Comparison of ENCODE assay signal across 19 cellular contexts in genomic region chr1:97423397-97423796, GRCh38.
"Had no signal": no experiment of that assay in that cellular context is flagged by ENCODE, and none has a peak within 500 bp of the region (broad histone marks: within the 10 kb centered on the region; RNA-seq: fewer than 3 reads in every experiment).

No MANE protein-coding gene starts in this region.

- H3K36me3 ChIP-seq: left ventricle myocardium inferior, right atrium auricular region, uterus had no signal

- DNase-seq: activated B cell treated with CpG ODN at 0.5 μM for 24 hours; activated CD4-positive, alpha-beta memory T cell treated with anti-CD3 and anti-CD28 coated beads for 36 hours; activated CD4-positive, alpha-beta T cell treated with anti-CD3 and anti-CD28 coated beads for 4 hours; activated CD8-positive, alpha-beta memory T cell treated with anti-CD3 and anti-CD28 coated beads, Interleukin-2, amount 10 ng/mL, durations not matched to agents 7 days and 5 days; activated naive CD4-positive, alpha-beta T cell; activated T-cell treated with anti-CD3 and anti-CD28 coated beads, Interleukin-2, amount 50 U/mL, for 1 hour; body of pancreas; immature natural killer cell; kidney glomerular epithelial cell; left ventricle myocardium inferior; mucosa of descending colon; naive B cell; posterior cingulate gyrus; stimulated activated naive CD8-positive, alpha-beta T cell treated with anti-CD3 and anti-CD28 coated beads, Interleukin-15, Interleukin-2, amounts not matched to agents 100 U/mL and 50 U/mL, for 24 hours; T-cell; uterus had no signal

- H3K27me3 Mint-ChIP-seq: activated B cell treated with CpG ODN at 0.5 μM for 24 hours; activated CD4-positive, alpha-beta memory T cell treated with anti-CD3 and anti-CD28 coated beads for 36 hours; activated CD8-positive, alpha-beta memory T cell treated with anti-CD3 and anti-CD28 coated beads, Interleukin-2, amount 10 ng/mL, durations not matched to agents 7 days and 5 days; activated T-helper 17 cell treated with anti-CD3 and anti-CD28 coated beads, Interleukin-2, amount 50 U/mL, for 72 hours; naive B cell; T-cell had no signal

- H3K27ac Mint-ChIP-seq: activated B cell treated with CpG ODN at 0.5 μM for 24 hours; activated CD4-positive, alpha-beta memory T cell treated with anti-CD3 and anti-CD28 coated beads for 36 hours; activated CD8-positive, alpha-beta memory T cell treated with anti-CD3 and anti-CD28 coated beads, Interleukin-2, amount 10 ng/mL, durations not matched to agents 7 days and 5 days; activated T-helper 17 cell treated with anti-CD3 and anti-CD28 coated beads, Interleukin-2, amount 50 U/mL, for 72 hours; immature natural killer cell; naive B cell; T-cell had no signal

- H3K9me3 Mint-ChIP-seq: activated B cell treated with CpG ODN at 0.5 μM for 24 hours; activated CD4-positive, alpha-beta memory T cell treated with anti-CD3 and anti-CD28 coated beads for 36 hours; activated T-helper 17 cell treated with anti-CD3 and anti-CD28 coated beads, Interleukin-2, amount 50 U/mL, for 72 hours; immature natural killer cell; naive B cell; T-cell had no signal

- H3K27ac ChIP-seq: body of pancreas, left ventricle myocardium inferior, right atrium auricular region, tibial nerve, uterus had no signal

- H3K4me3 Mint-ChIP-seq: activated B cell treated with CpG ODN at 0.5 μM for 24 hours; activated CD4-positive, alpha-beta memory T cell treated with anti-CD3 and anti-CD28 coated beads for 36 hours; activated CD8-positive, alpha-beta memory T cell treated with anti-CD3 and anti-CD28 coated beads, Interleukin-2, amount 10 ng/mL, durations not matched to agents 7 days and 5 days; activated T-helper 17 cell treated with anti-CD3 and anti-CD28 coated beads, Interleukin-2, amount 50 U/mL, for 72 hours; immature natural killer cell; naive B cell; T-cell had no signal

- H3K4me1 Mint-ChIP-seq: activated CD8-positive, alpha-beta memory T cell treated with anti-CD3 and anti-CD28 coated beads, Interleukin-2, amount 10 ng/mL, durations not matched to agents 7 days and 5 days; activated T-helper 17 cell treated with anti-CD3 and anti-CD28 coated beads, Interleukin-2, amount 50 U/mL, for 72 hours; T-cell had no signal

- H3K4me1 ChIP-seq: body of pancreas, left ventricle myocardium inferior, right atrium auricular region, uterus had no signal

- H3K36me3 Mint-ChIP-seq: activated CD8-positive, alpha-beta memory T cell treated with anti-CD3 and anti-CD28 coated beads, Interleukin-2, amount 10 ng/mL, durations not matched to agents 7 days and 5 days had no signal

- H3K4me3 ChIP-seq: body of pancreas, left ventricle myocardium inferior, mucosa of descending colon, right atrium auricular region, tibial nerve, uterus had no signal

- H3K9me3 ChIP-seq: body of pancreas, left ventricle myocardium inferior, mucosa of descending colon, right atrium auricular region, tibial nerve, uterus had no signal

- H3K27me3 ChIP-seq: body of pancreas, right atrium auricular region, tibial nerve, uterus had no signal
